In the genomic region with DNA sequence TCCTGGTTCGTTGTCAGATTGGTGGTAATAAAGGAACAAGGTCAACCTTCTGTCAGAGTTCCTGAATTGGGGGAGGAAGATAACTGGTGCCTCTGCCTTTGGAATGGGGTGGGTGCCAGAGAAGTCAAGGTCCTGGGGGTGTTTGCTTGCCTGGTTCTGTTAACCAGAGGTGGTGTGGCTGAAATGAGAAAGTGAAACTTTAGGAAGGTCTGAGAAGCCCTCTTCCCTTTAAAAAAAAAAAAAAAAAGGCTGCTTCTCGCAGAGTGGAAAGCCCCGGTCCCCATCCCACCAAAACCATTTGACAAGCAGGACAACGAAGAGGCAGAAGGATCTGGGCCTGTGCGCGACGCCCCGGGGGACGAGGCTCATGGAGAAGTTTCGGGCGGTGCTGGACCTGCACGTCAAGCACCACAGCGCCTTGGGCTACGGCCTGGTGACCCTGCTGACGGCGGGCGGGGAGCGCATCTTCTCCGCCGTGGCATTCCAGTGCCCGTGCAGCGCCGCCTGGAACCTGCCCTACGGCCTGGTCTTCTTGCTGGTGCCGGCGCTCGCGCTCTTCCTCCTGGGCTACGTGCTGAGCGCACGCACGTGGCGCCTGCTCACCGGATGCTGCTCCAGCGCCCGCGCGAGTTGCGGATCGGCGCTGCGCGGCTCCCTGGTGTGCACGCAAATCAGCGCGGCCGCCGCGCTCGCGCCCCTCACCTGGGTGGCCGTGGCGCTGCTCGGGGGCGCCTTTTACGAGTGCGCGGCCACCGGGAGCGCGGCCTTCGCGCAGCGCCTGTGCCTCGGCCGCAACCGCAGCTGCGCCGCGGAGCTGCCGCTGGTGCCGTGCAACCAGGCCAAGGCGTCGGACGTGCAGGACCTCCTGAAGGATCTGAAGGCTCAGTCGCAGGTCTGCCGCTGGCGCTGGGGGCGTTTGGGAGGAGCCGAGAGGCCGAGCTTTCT, we compare ENCODE assay signal across 1 cellular context.
TF ChIP-seq lines count a peak whose summit lies in the region.

No MANE protein-coding gene starts in this region.

TF ChIP-seq in HepG2, 621 proteins besides CTCF, POLR2A, EP300 and RAD21 (continued from another document):
- TF ChIP-seq, protein P1, sequence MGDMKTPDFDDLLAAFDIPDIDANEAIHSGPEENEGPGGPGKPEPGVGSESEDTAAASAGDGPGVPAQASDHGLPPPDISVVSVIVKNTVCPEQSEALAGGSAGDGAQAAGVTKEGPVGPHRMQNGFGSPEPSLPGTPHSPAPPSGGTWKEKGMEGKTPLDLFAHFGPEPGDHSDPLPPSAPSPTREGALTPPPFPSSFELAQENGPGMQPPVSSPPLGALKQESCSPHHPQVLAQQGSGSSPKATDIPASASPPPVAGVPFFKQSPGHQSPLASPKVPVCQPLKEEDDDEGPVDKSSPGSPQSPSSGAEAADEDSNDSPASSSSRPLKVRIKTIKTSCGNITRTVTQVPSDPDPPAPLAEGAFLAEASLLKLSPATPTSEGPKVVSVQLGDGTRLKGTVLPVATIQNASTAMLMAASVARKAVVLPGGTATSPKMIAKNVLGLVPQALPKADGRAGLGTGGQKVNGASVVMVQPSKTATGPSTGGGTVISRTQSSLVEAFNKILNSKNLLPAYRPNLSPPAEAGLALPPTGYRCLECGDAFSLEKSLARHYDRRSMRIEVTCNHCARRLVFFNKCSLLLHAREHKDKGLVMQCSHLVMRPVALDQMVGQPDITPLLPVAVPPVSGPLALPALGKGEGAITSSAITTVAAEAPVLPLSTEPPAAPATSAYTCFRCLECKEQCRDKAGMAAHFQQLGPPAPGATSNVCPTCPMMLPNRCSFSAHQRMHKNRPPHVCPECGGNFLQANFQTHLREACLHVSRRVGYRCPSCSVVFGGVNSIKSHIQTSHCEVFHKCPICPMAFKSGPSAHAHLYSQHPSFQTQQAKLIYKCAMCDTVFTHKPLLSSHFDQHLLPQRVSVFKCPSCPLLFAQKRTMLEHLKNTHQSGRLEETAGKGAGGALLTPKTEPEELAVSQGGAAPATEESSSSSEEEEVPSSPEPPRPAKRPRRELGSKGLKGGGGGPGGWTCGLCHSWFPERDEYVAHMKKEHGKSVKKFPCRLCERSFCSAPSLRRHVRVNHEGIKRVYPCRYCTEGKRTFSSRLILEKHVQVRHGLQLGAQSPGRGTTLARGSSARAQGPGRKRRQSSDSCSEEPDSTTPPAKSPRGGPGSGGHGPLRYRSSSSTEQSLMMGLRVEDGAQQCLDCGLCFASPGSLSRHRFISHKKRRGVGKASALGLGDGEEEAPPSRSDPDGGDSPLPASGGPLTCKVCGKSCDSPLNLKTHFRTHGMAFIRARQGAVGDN (CRISPR knock-in tag; IDR thresholded peaks at IDR 0.05) = peak; percentile 33
- TF ChIP-seq HNRNPLL (IDR thresholded peaks at IDR 0.05; ENCODE audit: low read depth, low read length, poor library complexity, severe bottlenecking) = peak; percentile 78
